ENCODE assay signal across 24 cellular contexts in the genomic region with DNA sequence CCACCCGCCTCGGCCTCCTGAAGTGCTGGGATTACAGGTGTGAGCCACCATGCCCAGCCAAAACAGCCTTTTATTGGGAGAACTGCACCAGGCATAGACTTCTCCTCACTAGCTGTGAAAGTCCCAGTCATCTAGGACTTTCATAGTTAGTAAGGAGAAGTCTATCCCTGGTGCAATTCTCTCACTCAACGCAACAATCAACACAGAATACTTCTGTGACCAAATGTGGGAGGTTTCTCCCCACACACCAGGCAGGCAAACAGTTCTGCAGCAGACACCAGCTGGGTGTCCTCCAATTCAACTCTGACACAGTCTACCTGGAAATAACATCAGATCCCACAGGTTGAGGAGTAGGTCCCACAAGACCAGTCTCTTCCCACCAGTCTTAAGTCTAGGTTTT. TPM values are rescaled to one million over a fixed set of nuclear protein-coding genes. Genes with fewer than 3 reads are reported as not detected.
DNase-seq lines count a peak whose midpoint lies in the region; ATAC-seq and TF ChIP-seq lines count a peak whose summit lies in the region.
"Had no signal": no experiment of that assay in that cellular context is flagged by ENCODE, and none has a peak within 500 bp of the region (broad histone marks: within the 10 kb centered on the region; RNA-seq: fewer than 3 reads in every experiment).

No MANE protein-coding gene starts in this region.

- H3K4me3 ChIP-seq in lower lobe of right lung, result no peak overlapping the region
- H3K4me3 ChIP-seq: BLaER1 treated with 17β-estradiol and CSF1 and Interleukin-3, amounts not matched to agents 10 nM and 100 nM; Peyer's patch had no signal

- no peaks in the 10 kb centered on the region for H3K27me3 ChIP-seq in lower lobe of right lung (ENCODE audit: low read depth)
- H3K27me3 ChIP-seq: BLaER1 treated with 17β-estradiol and CSF1 and Interleukin-3, amounts not matched to agents 10 nM and 100 nM; Peyer's patch had no signal

- CTCF ChIA-PET in activated CD4-positive, alpha-beta memory T cell treated with anti-CD3 and anti-CD28 coated beads for 36 hours (lab: Charles Lee), result interaction anchor here (0.6 to 2.4 kb wide), 6 partner anchors 15 to 362 kb away, joined by 3 to 9 read pairs (median 5); a partner anchor contains a TSS
- CTCF ChIA-PET in activated CD4-positive, alpha-beta memory T cell treated with anti-CD3 and anti-CD28 coated beads, Interleukin-2, amount 10 ng/mL, durations not matched to agents 7 days and 5 days (lab: Charles Lee), result interaction anchor here (0.8 kb wide), 1 partner anchor 56 kb away, joined by 3 read pairs; no protein-coding TSS in a partner anchor

- H3K36me3 ChIP-seq in lower lobe of right lung, result no peaks in the 10 kb centered on the region
- H3K36me3 ChIP-seq: BLaER1 treated with 17β-estradiol and CSF1 and Interleukin-3, amounts not matched to agents 10 nM and 100 nM; Peyer's patch had no signal

- no peak overlapping the region for H3K27ac ChIP-seq in lower lobe of right lung
- H3K27ac ChIP-seq: BLaER1 treated with 17β-estradiol and CSF1 and Interleukin-3, amounts not matched to agents 10 nM and 100 nM; Peyer's patch had no signal

- intact Hi-C loops in activated CD4-positive, alpha-beta memory T cell treated with anti-CD3 and anti-CD28 coated beads for 36 hours (cut with micrococcal nuclease), result no loop called here
- intact Hi-C loops in lower lobe of right lung (cut with DNase I), result no loop called here

- peaks cover 9% of the 10 kb centered on the region for H3K4me1 Mint-ChIP-seq in activated CD4-positive, alpha-beta memory T cell treated with anti-CD3 and anti-CD28 coated beads for 36 hours (ENCODE audit: low read depth)
- H3K4me1 Mint-ChIP-seq in activated CD4-positive, alpha-beta memory T cell treated with anti-CD3 and anti-CD28 coated beads, Interleukin-2, amount 10 ng/mL, durations not matched to agents 7 days and 5 days, result no peaks in the 10 kb centered on the region
- H3K4me1 Mint-ChIP-seq in chondrocyte (ENCODE audit: low read depth), result no peaks in the 10 kb centered on the region

- peak; percentile 46 to 48 for ATAC-seq in lower lobe of right lung
- ATAC-seq: CD8-positive, alpha-beta T cell had no signal

- POLR2A ChIA-PET in activated CD4-positive, alpha-beta memory T cell treated with anti-CD3 and anti-CD28 coated beads for 36 hours (lab: Charles Lee), result interaction anchor here (0.6 to 1.8 kb wide), 3 partner anchors 18 to 136 kb away, joined by 3 to 6 read pairs (median 5); a partner anchor contains a TSS
- POLR2A ChIA-PET in activated CD4-positive, alpha-beta memory T cell treated with anti-CD3 and anti-CD28 coated beads, Interleukin-2, amount 10 ng/mL, durations not matched to agents 7 days and 5 days (lab: Charles Lee), result interaction anchor here (1.0 kb wide), 1 partner anchor 56 kb away, joined by 3 read pairs; no protein-coding TSS in a partner anchor

- TF ChIP-seq CTCF in lower lobe of right lung (IDR thresholded peaks at IDR 0.05) (no peak), chondrocyte (IDR thresholded peaks at IDR 0.05) (no peak)

- no peaks in the 10 kb centered on the region for H3K9me3 ChIP-seq in lower lobe of right lung
- H3K9me3 ChIP-seq: Peyer's patch had no signal

- H3K27ac Mint-ChIP-seq in activated CD4-positive, alpha-beta memory T cell treated with anti-CD3 and anti-CD28 coated beads for 36 hours, result no peak overlapping the region
- H3K27ac Mint-ChIP-seq in activated CD4-positive, alpha-beta memory T cell treated with anti-CD3 and anti-CD28 coated beads, Interleukin-2, amount 10 ng/mL, durations not matched to agents 7 days and 5 days, result no peak overlapping the region
- H3K27ac Mint-ChIP-seq in chondrocyte (ENCODE audit: unreplicated experiment), result no peak overlapping the region
- H3K27ac Mint-ChIP-seq: CD8-positive, alpha-beta T cell had no signal

- H3K9me3 Mint-ChIP-seq in activated CD4-positive, alpha-beta memory T cell treated with anti-CD3 and anti-CD28 coated beads for 36 hours, result no peaks in the 10 kb centered on the region
- H3K9me3 Mint-ChIP-seq in activated CD4-positive, alpha-beta memory T cell treated with anti-CD3 and anti-CD28 coated beads, Interleukin-2, amount 10 ng/mL, durations not matched to agents 7 days and 5 days, result no peaks in the 10 kb centered on the region
- H3K9me3 Mint-ChIP-seq in chondrocyte (ENCODE audit: low read depth), result no peaks in the 10 kb centered on the region
- H3K9me3 Mint-ChIP-seq: CD8-positive, alpha-beta T cell had no signal

- no peaks in the 10 kb centered on the region for H3K36me3 Mint-ChIP-seq in activated CD4-positive, alpha-beta memory T cell treated with anti-CD3 and anti-CD28 coated beads for 36 hours
- no peaks in the 10 kb centered on the region for H3K36me3 Mint-ChIP-seq in activated CD4-positive, alpha-beta memory T cell treated with anti-CD3 and anti-CD28 coated beads, Interleukin-2, amount 10 ng/mL, durations not matched to agents 7 days and 5 days (ENCODE audit: low read depth)
- no peaks in the 10 kb centered on the region for H3K36me3 Mint-ChIP-seq in chondrocyte (ENCODE audit: low read depth)
- H3K36me3 Mint-ChIP-seq: CD8-positive, alpha-beta T cell had no signal

- no peaks in the 10 kb centered on the region for H3K4me1 ChIP-seq in lower lobe of right lung
- H3K4me1 ChIP-seq: Peyer's patch had no signal

- H3K4me3 Mint-ChIP-seq in activated CD4-positive, alpha-beta memory T cell treated with anti-CD3 and anti-CD28 coated beads for 36 hours, result no peak overlapping the region
- no peak overlapping the region for H3K4me3 Mint-ChIP-seq in activated CD4-positive, alpha-beta memory T cell treated with anti-CD3 and anti-CD28 coated beads, Interleukin-2, amount 10 ng/mL, durations not matched to agents 7 days and 5 days
- H3K4me3 Mint-ChIP-seq in chondrocyte (ENCODE audit: unreplicated experiment), result no peak overlapping the region
- H3K4me3 Mint-ChIP-seq: CD8-positive, alpha-beta T cell had no signal

- no peaks in the 10 kb centered on the region for H3K27me3 Mint-ChIP-seq in activated CD4-positive, alpha-beta memory T cell treated with anti-CD3 and anti-CD28 coated beads for 36 hours
- peaks cover 4% of the 10 kb centered on the region for H3K27me3 Mint-ChIP-seq in activated CD4-positive, alpha-beta memory T cell treated with anti-CD3 and anti-CD28 coated beads, Interleukin-2, amount 10 ng/mL, durations not matched to agents 7 days and 5 days
- H3K27me3 Mint-ChIP-seq in chondrocyte (ENCODE audit: low read depth), result no peaks in the 10 kb centered on the region

- DNase-seq in activated CD4-positive, alpha-beta memory T cell treated with anti-CD3 and anti-CD28 coated beads for 36 hours, result peak; percentile 47
- DNase-seq in activated CD4-positive, alpha-beta memory T cell treated with anti-CD3 and anti-CD28 coated beads, Interleukin-2, amount 10 ng/mL, durations not matched to agents 7 days and 5 days, result no peak
- peak; percentile 69 for DNase-seq in CD1c-positive myeloid dendritic cell (ENCODE audit: extremely low spot score)
- peak; percentile 20 for DNase-seq in HT1080 (ENCODE audit: low read depth)
- DNase-seq in lower lobe of right lung, result no peak
- DNase-seq in NCI-H510A (lab: John Stamatoyannopoulos, UW), result no peak
- no peak for DNase-seq in chondrocyte (ENCODE audit: low spot score)
- no peak for DNase-seq in COR-L47 (lab: John Stamatoyannopoulos, UW)
- DNase-seq: 8988T; Calu3; CD8-positive, alpha-beta T cell; DMS153; KG1; NCI-H1105; NCI-H146; NCI-H2029; NCI-H226; NCI-H524 treated with DMSO at 0.1 percent for 48 hours; NCI-H82; Peyer's patch had no signal

RNA-seq across cellular contexts. Expression of a gene that starts 14.7 kb away (rescaled TPM):
- not detected for total RNA-seq in activated CD4-positive, alpha-beta memory T cell treated with anti-CD3 and anti-CD28 coated beads for 36 hours
- total RNA-seq in activated CD4-positive, alpha-beta memory T cell treated with anti-CD3 and anti-CD28 coated beads, Interleukin-2, amount 10 ng/mL, durations not matched to agents 7 days and 5 days, result not detected
- total RNA-seq in HT1080 (2014; rRNA removed; shearing (Covaris generic)), result not detected in 2 replicates
- not detected in 2 replicates for polyA plus RNA-seq in HT1080 (2015; cell fraction: cytosol; rRNA removed)
- not detected in 2 replicates for polyA plus RNA-seq in HT1080 (2015; cell fraction: nucleus; rRNA removed)
- total RNA-seq in lower lobe of right lung (not detected), chondrocyte (not detected in 3 replicates)
- total RNA-seq: Calu3; CD8-positive, alpha-beta T cell; G401; H1; OCI-LY7; Peyer's patch had no signal
- polyA plus RNA-seq: H1 had no signal

RNA-seq across cellular contexts. Expression of a gene that starts 17.8 kb away (rescaled TPM):
- total RNA-seq in activated CD4-positive, alpha-beta memory T cell treated with anti-CD3 and anti-CD28 coated beads for 36 hours, result 1 to 10 TPM; 4.1 to 6.2 TPM
- total RNA-seq in activated CD4-positive, alpha-beta memory T cell treated with anti-CD3 and anti-CD28 coated beads, Interleukin-2, amount 10 ng/mL, durations not matched to agents 7 days and 5 days, result 1 to 10 TPM; 6.8 to 7.2 TPM
- 4.6 and 4.8 TPM in 2 replicates for total RNA-seq in HT1080 (2014; rRNA removed; shearing (Covaris generic))
- polyA plus RNA-seq in HT1080 (2015; cell fraction: cytosol; rRNA removed), result 5.3 and 8.1 TPM in 2 replicates
- 4.1 TPM in 2 replicates for polyA plus RNA-seq in HT1080 (2015; cell fraction: nucleus; rRNA removed)
- total RNA-seq in lower lobe of right lung, result 14.7 TPM
- total RNA-seq in chondrocyte, result 13.3 to 23.0 TPM (median 15.2 TPM) in 3 replicates

RNA-seq across cellular contexts. Expression of a gene that starts 35.4 kb away (rescaled TPM):
- 1 to 10 TPM; 3.2 to 3.3 TPM for total RNA-seq in activated CD4-positive, alpha-beta memory T cell treated with anti-CD3 and anti-CD28 coated beads for 36 hours
- under 1 TPM; 0.83 to 0.93 TPM for total RNA-seq in activated CD4-positive, alpha-beta memory T cell treated with anti-CD3 and anti-CD28 coated beads, Interleukin-2, amount 10 ng/mL, durations not matched to agents 7 days and 5 days
- not detected in 2 replicates for total RNA-seq in HT1080 (2014; rRNA removed; shearing (Covaris generic))
- polyA plus RNA-seq in HT1080 (2015; cell fraction: cytosol; rRNA removed), result not detected in 2 replicates
- polyA plus RNA-seq in HT1080 (2015; cell fraction: nucleus; rRNA removed), result not detected in 2 replicates
- 5.0 TPM for total RNA-seq in lower lobe of right lung
- total RNA-seq in chondrocyte, result 1.4 to 4.3 TPM (median 4.0 TPM) in 3 replicates
- total RNA-seq: G401, OCI-LY7 had no signal

RNA-seq across cellular contexts. Expression of a gene that starts 58.0 kb away (rescaled TPM):
- 1 to 10 TPM; 4.8 TPM for total RNA-seq in activated CD4-positive, alpha-beta memory T cell treated with anti-CD3 and anti-CD28 coated beads for 36 hours
- 10 to 100 TPM; 13.3 to 13.4 TPM for total RNA-seq in activated CD4-positive, alpha-beta memory T cell treated with anti-CD3 and anti-CD28 coated beads, Interleukin-2, amount 10 ng/mL, durations not matched to agents 7 days and 5 days
- 12.8 and 13.7 TPM in 2 replicates for total RNA-seq in HT1080 (2014; rRNA removed; shearing (Covaris generic))
- 4.1 and 5.3 TPM in 2 replicates for polyA plus RNA-seq in HT1080 (2015; cell fraction: cytosol; rRNA removed)
- 6.7 and 10.0 TPM in 2 replicates for polyA plus RNA-seq in HT1080 (2015; cell fraction: nucleus; rRNA removed)
- total RNA-seq in lower lobe of right lung, result 52.9 TPM
- 38.0 to 48.5 TPM (median 46.4 TPM) in 3 replicates for total RNA-seq in chondrocyte

Comparison
In these comparisons a context has a peak if more than half of its experiments do, and no peak if none do; other contexts are left out.
1. DNase-seq: peak in activated CD4-positive, alpha-beta memory T cell treated with anti-CD3 and anti-CD28 coated beads for 36 hours (single experiment), CD1c-positive myeloid dendritic cell (single experiment) and HT1080 (single experiment); none in activated CD4-positive, alpha-beta memory T cell treated with anti-CD3 and anti-CD28 coated beads, Interleukin-2, amount 10 ng/mL, durations not matched to agents 7 days and 5 days (single experiment), lower lobe of right lung (single experiment), NCI-H510A (single experiment), chondrocyte (single experiment) and COR-L47 (single experiment).